In genomic region chr2:234954551-234954992, GRCh38 we compare ENCODE assay signal across 8 cellular contexts. TPM values are rescaled to one million over a fixed set of nuclear protein-coding genes. Genes with fewer than 3 reads are reported as not detected.
DNase-seq lines count a peak whose midpoint lies in the region; ATAC-seq and TF ChIP-seq lines count a peak whose summit lies in the region.
"Had no signal": no experiment of that assay in that cellular context is flagged by ENCODE, and none has a peak within 500 bp of the region (broad histone marks: within the 10 kb centered on the region; RNA-seq: fewer than 3 reads in every experiment).

No MANE protein-coding gene starts in this region.

- H3K36me3 ChIP-seq in Karpas-422 (ENCODE audit: insufficient read depth, low read length) (no peaks in the 10 kb centered on the region), stomach smooth muscle (ENCODE audit: control insufficient read depth in 2 of 2, insufficient read depth in 2 of 2, low read length in 2 of 2) (no peaks in the 10 kb centered on the region)

- peaks cover 70% of the 10 kb centered on the region for H3K27me3 Mint-ChIP-seq in T-helper 17 cell

- H3K36me3 Mint-ChIP-seq in T-helper 17 cell (ENCODE audit: low read depth): peaks cover 7% of the 10 kb centered on the region

- H3K27ac Mint-ChIP-seq in T-helper 17 cell: no peak overlapping the region

- H3K4me1 ChIP-seq in Karpas-422 (ENCODE audit: low read length) (no peaks in the 10 kb centered on the region), stomach smooth muscle (ENCODE audit: control insufficient read depth, insufficient read depth, low read length) (peaks cover 24% of the 10 kb centered on the region)

- ATAC-seq in left lobe of liver: peak; percentile 16
- no peak for ATAC-seq in T-helper 17 cell
- no peak for ATAC-seq in HG03521 (IDR thresholded peaks at IDR 0.05; ENCODE audit: unreplicated experiment)

- no peaks in the 10 kb centered on the region for H3K27me3 ChIP-seq in Karpas-422 (ENCODE audit: low read length)
- H3K27me3 ChIP-seq in stomach smooth muscle (ENCODE audit: control insufficient read depth in 1 of 2, insufficient read depth in 2 of 2, low read length in 2 of 2): no peaks in the 10 kb centered on the region

- DNase-seq in Karpas-422 (peak; percentile 32), cardiac fibroblast (ENCODE audit: low read depth in 2 of 2) (peak in 1 of 2 donors; percentile 58), left lobe of liver (ENCODE audit: low spot score) (no peak), T-helper 17 cell (no peak), activated T-cell treated with anti-CD3 and anti-CD28 coated beads for 4 hours (no peak)
- DNase-seq: NCI-H510A treated with DMSO at 0.1 percent for 48 hours had no signal

- H3K79me2 ChIP-seq in Karpas-422 (ENCODE audit: low read length): no peaks in the 10 kb centered on the region

- no peak overlapping the region for H2AFZ ChIP-seq in Karpas-422 (ENCODE audit: low read length)

- no peaks in the 10 kb centered on the region for H4K20me1 ChIP-seq in Karpas-422 (ENCODE audit: insufficient read depth, low read depth, low read length)

- H3K4me1 Mint-ChIP-seq in T-helper 17 cell: peaks cover 5% of the 10 kb centered on the region

- H3K9ac ChIP-seq in Karpas-422 (ENCODE audit: low read length) (no peak overlapping the region), stomach smooth muscle (ENCODE audit: low read length in 2 of 2) (peak overlapping the region in 1 of 2 donors; percentile 51)

- no peak overlapping the region for H3K4me2 ChIP-seq in Karpas-422 (ENCODE audit: low read depth, low read length, poor library complexity, severe bottlenecking)

- TF ChIP-seq CTCF in cardiac fibroblast (IDR thresholded peaks at IDR 0.05; ENCODE audit: low read depth, low read length): no peak

- no peak overlapping the region for H3K4me3 Mint-ChIP-seq in T-helper 17 cell

- no peak overlapping the region for H3K27ac ChIP-seq in Karpas-422 (ENCODE audit: low read length)
- peak overlapping the region; percentile 37 for H3K27ac ChIP-seq in stomach smooth muscle (ENCODE audit: low read length)

- H3K4me3 ChIP-seq in Karpas-422 (ENCODE audit: low read length) (no peak overlapping the region), cardiac fibroblast (replicated peaks in 1 of 2; ENCODE audit: low read depth in 2 of 2, low read length in 2 of 2) (peak overlapping the region; percentile 70 to 79), stomach smooth muscle (ENCODE audit: low read length in 2 of 2) (peak overlapping the region in 1 of 2 donors; percentile 82)

- H3K9me2 ChIP-seq in Karpas-422 (replicated peaks; ENCODE audit: insufficient read depth, low read length): no peaks in the 10 kb centered on the region

- H3K9me3 ChIP-seq in Karpas-422 (ENCODE audit: low read length) (no peaks in the 10 kb centered on the region), stomach smooth muscle (ENCODE audit: control insufficient read depth in 2 of 2, low read length in 2 of 2) (no peaks in the 10 kb centered on the region), T-helper 17 cell (ENCODE audit: control insufficient read depth, low read length, poor library complexity, severe bottlenecking) (no peaks in the 10 kb centered on the region)

RNA-seq across cellular contexts. Expression of gene SH3BP4, which starts 2.8 kb away (rescaled TPM):
- total RNA-seq in Karpas-422 (2014; rRNA removed; shearing (Covaris generic); ENCODE audit: low replicate concordance): not detected in 2 replicates
- total RNA-seq in left lobe of liver: 22.9 TPM
- under 1 TPM; 0.15 to 0.94 TPM for total RNA-seq in T-helper 17 cell

Comparison
In these comparisons a context has a peak if more than half of its experiments do, and no peak if none do; other contexts are left out.
1. RNA of gene SH3BP4, which starts 2.8 kb away (total RNA-seq): 22.9 TPM in left lobe of liver (single experiment); 0.15 to 0.94 TPM in T-helper 17 cell and not detected in Karpas-422; every median in the first group is over 10 times any median in the second.